ENCODE assay signal across 8 cellular contexts in genomic region chr3:119702530-119703527, GRCh38. TPM values are rescaled to one million over a fixed set of nuclear protein-coding genes. Genes with fewer than 3 reads are reported as not detected.
DNase-seq lines count a peak whose midpoint lies in the region; ATAC-seq and TF ChIP-seq lines count a peak whose summit lies in the region.

TSS of gene CFAP91 (plus strand) at chr3:119703022. CDS start at chr3:119703099, 77 bp downstream.

- ATAC-seq in CD4-positive, alpha-beta T cell (ENCODE audit: poor library complexity), result peak; percentile 87
- peak; percentile 25 for ATAC-seq in GM19468 (IDR thresholded peaks at IDR 0.05; ENCODE audit: extremely low read depth, unreplicated experiment)
- peak; percentile 100 for ATAC-seq in omental fat pad (ENCODE audit: low FRiP score)

- no peak within 1 kb of the TSS for H3K27ac ChIP-seq in CD4-positive, alpha-beta T cell (ENCODE audit: low read depth, low read length)
- peak within 1 kb of the TSS; percentile 9 for H3K27ac ChIP-seq in substantia nigra (ENCODE audit: low read depth, low read length, poor library complexity, severe bottlenecking)

- peak within 1 kb of the TSS; percentile 85 for H3K4me3 Mint-ChIP-seq in CD4-positive, alpha-beta T cell
- H3K4me3 Mint-ChIP-seq in activated naive CD8-positive, alpha-beta T cell, result peak within 1 kb of the TSS; percentile 83

- no peaks in the 10 kb centered on the region for H3K27me3 ChIP-seq in CD4-positive, alpha-beta T cell (ENCODE audit: control insufficient read depth, insufficient read depth, low read length)

- peaks cover 24% of the 10 kb centered on the region for H3K4me1 Mint-ChIP-seq in CD4-positive, alpha-beta T cell (ENCODE audit: low read depth)
- H3K4me1 Mint-ChIP-seq in activated naive CD8-positive, alpha-beta T cell (ENCODE audit: low read depth), result peaks cover 36% of the 10 kb centered on the region

- H3K27me3 Mint-ChIP-seq in CD4-positive, alpha-beta T cell, result peaks cover 9% of the 10 kb centered on the region
- no peaks in the 10 kb centered on the region for H3K27me3 Mint-ChIP-seq in activated naive CD8-positive, alpha-beta T cell

- no peak within 1 kb of the TSS for H3K27ac Mint-ChIP-seq in CD4-positive, alpha-beta T cell
- no peak within 1 kb of the TSS for H3K27ac Mint-ChIP-seq in activated naive CD8-positive, alpha-beta T cell

- H3K36me3 Mint-ChIP-seq in CD4-positive, alpha-beta T cell (ENCODE audit: low read depth), result no peaks in the 10 kb centered on the region
- no peaks in the 10 kb centered on the region for H3K36me3 Mint-ChIP-seq in activated naive CD8-positive, alpha-beta T cell

- CTCF ChIA-PET in CD4-positive, alpha-beta T cell (lab: Charles Lee), result no interaction called here

- POLR2A ChIA-PET in CD4-positive, alpha-beta T cell (lab: Charles Lee), result no interaction called here

- H3K9me3 Mint-ChIP-seq in CD4-positive, alpha-beta T cell, result no peaks in the 10 kb centered on the region
- H3K9me3 Mint-ChIP-seq in activated naive CD8-positive, alpha-beta T cell (ENCODE audit: low read depth), result no peaks in the 10 kb centered on the region

- intact Hi-C loops in CD4-positive, alpha-beta T cell (cut with DNase I, micrococcal nuclease), result no loop called here
- intact Hi-C loops in head of caudate nucleus (cut with DNase I), result no loop called here

- H3K9me3 ChIP-seq in CD4-positive, alpha-beta T cell (ENCODE audit: control insufficient read depth, low read length), result no peaks in the 10 kb centered on the region

- peak; percentile 67 to 81 (median 70) for DNase-seq in CD4-positive, alpha-beta T cell
- DNase-seq in HS-27A (ENCODE audit: low read depth) (peak; percentile 74), RPMI7951 (ENCODE audit: low read depth) (peak; percentile 91), head of caudate nucleus (peak; percentile 88 to 98 (median 96)), omental fat pad (ENCODE audit: low spot score) (peak; percentile 99), substantia nigra (lab: John Stamatoyannopoulos, UW) (peak; percentile 36 to 99 (median 87))

- TF ChIP-seq CTCF in CD4-positive, alpha-beta T cell (IDR thresholded peaks at IDR 0.05), result no peak
- TF ChIP-seq CTCF in omental fat pad (IDR thresholded peaks at IDR 0.05), result peak in 1 of 3 donors; percentile 3

RNA-seq across cellular contexts. Expression of gene CFAP91, which starts in this region (rescaled TPM):
- total RNA-seq in CD4-positive, alpha-beta T cell, result not detected
- not detected in 2 replicates for total RNA-seq in RPMI7951 (2014; rRNA removed; shearing (Covaris generic))
- total RNA-seq in omental fat pad, result 1 to 10 TPM; 2.2 to 4.7 (median 3.4) TPM

Comparison
In these comparisons a context has a peak if more than half of its experiments do, and no peak if none do; other contexts are left out.
1. Peak in DNase-seq and ATAC-seq in CD4-positive, alpha-beta T cell; RNA of the gene not detected or under 1 TPM.
2. Peak in DNase-seq in RPMI7951; RNA of the gene not detected or under 1 TPM.
3. ATAC-seq: peak in every context shown above with its lines; median percentile 100 in omental fat pad; 87 in CD4-positive, alpha-beta T cell; 25 in GM19468.